In genomic region chr12:120497524-120498150, GRCh38 we compare ENCODE assay signal across 9 cellular contexts. TPM values are rescaled to one million over a fixed set of nuclear protein-coding genes. Genes with fewer than 3 reads are reported as not detected.
DNase-seq lines count a peak whose midpoint lies in the region; ATAC-seq, FAIRE-seq and TF ChIP-seq lines count a peak whose summit lies in the region.
"Had no signal": no experiment of that assay in that cellular context is flagged by ENCODE, and none has a peak within 500 bp of the region (broad histone marks: within the 10 kb centered on the region; RNA-seq: fewer than 3 reads in every experiment).

No MANE protein-coding gene starts in this region.

- peaks cover 0 to 16% of the 10 kb centered on the region in 2 experiments for H3K36me3 ChIP-seq in keratinocyte (ENCODE audit: control insufficient read depth in 2 of 2, extremely low read depth in 1 of 2, insufficient read depth in 2 of 2, low read length in 2 of 2)
- H3K36me3 ChIP-seq in thoracic aorta, result peaks cover 3% of the 10 kb centered on the region

- TF ChIP-seq CTCF in keratinocyte (optimal IDR thresholded peaks at IDR 0.05 in 1 of 3, IDR thresholded peaks at IDR 0.05 in 1 of 3, conservative IDR thresholded peaks at IDR 0.05 in 1 of 3; ENCODE audit: extremely low read depth in 1 of 3, insufficient read depth in 2 of 3, low read length in 3 of 3) (no peak), thoracic aorta (IDR thresholded peaks at IDR 0.05) (no peak)

- H3K9me3 ChIP-seq in keratinocyte (ENCODE audit: control insufficient read depth, low read depth, low read length) (no peaks in the 10 kb centered on the region), thoracic aorta (no peaks in the 10 kb centered on the region)

- H3K4me1 ChIP-seq in keratinocyte (ENCODE audit: control insufficient read depth, extremely low read depth, insufficient read depth, low read length) (peaks cover 12% of the 10 kb centered on the region), thoracic aorta (ENCODE audit: control insufficient read depth in 1 of 2, low read depth in 2 of 2) (peaks cover 6 to 30% of the 10 kb centered on the region in 2 donors)

- peaks cover 36% of the 10 kb centered on the region for H3K79me2 ChIP-seq in keratinocyte (ENCODE audit: control insufficient read depth, insufficient read depth, low read length)

- dilution Hi-C loops in keratinocyte (cut with MboI; ENCODE audit: extremely low pct_ligation_motif_present, low sequenced_read_pairs), result no loop called here

- peak overlapping the region; percentile 96 for H3K4me2 ChIP-seq in keratinocyte (ENCODE audit: control insufficient read depth, extremely low read depth, insufficient read depth, low read depth, low read length)

- H3K4me1 Mint-ChIP-seq in activated CD8-positive, alpha-beta memory T cell treated with anti-CD3 and anti-CD28 coated beads, Interleukin-2, amount 10 ng/mL, durations not matched to agents 7 days and 5 days, result peaks cover 30% of the 10 kb centered on the region

- peak overlapping the region; percentile 85 for H3K9ac ChIP-seq in keratinocyte (ENCODE audit: control insufficient read depth, extremely low read depth, insufficient read depth, low read length)

- intact Hi-C loops in left colon (cut with DNase I, micrococcal nuclease), result no loop called here

- H3K27me3 Mint-ChIP-seq in activated CD8-positive, alpha-beta memory T cell treated with anti-CD3 and anti-CD28 coated beads, Interleukin-2, amount 10 ng/mL, durations not matched to agents 7 days and 5 days, result no peaks in the 10 kb centered on the region

- H3K27ac ChIP-seq in angular gyrus (ENCODE audit: low read depth, low read length) (peak overlapping the region; percentile 79), keratinocyte (ENCODE audit: control insufficient read depth, insufficient read depth, low read length) (no peak overlapping the region), thoracic aorta (peak overlapping the region; percentile 74 to 93)

- H3K9me1 ChIP-seq in keratinocyte (ENCODE audit: control insufficient read depth, extremely low read depth, insufficient read depth, low read length), result no peaks in the 10 kb centered on the region

- peaks cover 19% of the 10 kb centered on the region for H4K20me1 ChIP-seq in keratinocyte (ENCODE audit: control insufficient read depth, extremely low read depth, insufficient read depth, low read length)

- H3K4me3 ChIP-seq in keratinocyte (ENCODE audit: control insufficient read depth in 2 of 3, extremely low read depth in 1 of 3, insufficient read depth in 2 of 3, low read depth in 1 of 3, low read length in 3 of 3) (peak overlapping the region; percentile 86 to 99 (median 97)), thoracic aorta (peak overlapping the region; percentile 90)

- H3K27me3 ChIP-seq in keratinocyte (ENCODE audit: control insufficient read depth, extremely low read depth, insufficient read depth, low read length) (no peaks in the 10 kb centered on the region), thoracic aorta (replicated peaks; ENCODE audit: insufficient read depth) (no peaks in the 10 kb centered on the region)

- no peak for FAIRE-seq in keratinocyte (lab: Jason Lieb, UNC)
- FAIRE-seq in RCC 7860 (lab: Jason Lieb, UNC), result no peak
- FAIRE-seq: HTR-8/SVneo had no signal

- H3K4me3 Mint-ChIP-seq in activated CD8-positive, alpha-beta memory T cell treated with anti-CD3 and anti-CD28 coated beads, Interleukin-2, amount 10 ng/mL, durations not matched to agents 7 days and 5 days, result peak overlapping the region; percentile 84

- no peak for DNase-seq in activated CD8-positive, alpha-beta memory T cell treated with anti-CD3 and anti-CD28 coated beads, Interleukin-2, amount 10 ng/mL, durations not matched to agents 7 days and 5 days
- no peak for DNase-seq in activated CD8-positive, alpha-beta memory T cell treated with anti-CD3 and anti-CD28 coated beads, Interleukin-2, amount 50 U/mL, for 4 hours
- DNase-seq in keratinocyte (ENCODE audit: low read depth, low spot score) (no peak), thoracic aorta (ENCODE audit: low spot score) (no peak), RCC 7860 (ENCODE audit: low spot score) (no peak), amniotic stem cell (lab: John Stamatoyannopoulos, UW) (no peak), left colon (no peak)

- CTCF ChIA-PET in activated CD8-positive, alpha-beta memory T cell treated with anti-CD3 and anti-CD28 coated beads, Interleukin-2, amount 10 ng/mL, durations not matched to agents 7 days and 5 days (lab: Charles Lee), result interaction anchor here (0.6 to 5.3 kb wide), 8 partner anchors 10 to 527 kb away, joined by 3 to 29 read pairs (median 4); partner anchors contain the start of genes COX6A1 and SRSF9

- peak overlapping the region; percentile 72 for H3K27ac Mint-ChIP-seq in activated CD8-positive, alpha-beta memory T cell treated with anti-CD3 and anti-CD28 coated beads, Interleukin-2, amount 10 ng/mL, durations not matched to agents 7 days and 5 days

- H3K9me3 Mint-ChIP-seq in activated CD8-positive, alpha-beta memory T cell treated with anti-CD3 and anti-CD28 coated beads, Interleukin-2, amount 10 ng/mL, durations not matched to agents 7 days and 5 days (ENCODE audit: low read depth), result no peaks in the 10 kb centered on the region

- no peak for ATAC-seq in activated CD8-positive, alpha-beta memory T cell treated with anti-CD3 and anti-CD28 coated beads, Interleukin-2, amount 10 ng/mL, durations not matched to agents 7 days and 5 days
- ATAC-seq in thoracic aorta (ENCODE audit: insufficient number of reproducible peaks, low FRiP score, low read depth) (no peak), left colon (no peak)

- no peak overlapping the region for H2AFZ ChIP-seq in keratinocyte (ENCODE audit: control insufficient read depth, low read length)

- H3K36me3 Mint-ChIP-seq in activated CD8-positive, alpha-beta memory T cell treated with anti-CD3 and anti-CD28 coated beads, Interleukin-2, amount 10 ng/mL, durations not matched to agents 7 days and 5 days, result peaks cover 18% of the 10 kb centered on the region

RNA-seq across cellular contexts. Expression of gene DYNLL1, which starts 1.7 kb away (rescaled TPM):
- total RNA-seq in activated CD8-positive, alpha-beta memory T cell treated with anti-CD3 and anti-CD28 coated beads, Interleukin-2, amount 10 ng/mL, durations not matched to agents 7 days and 5 days, result 100 to 1,000 TPM; 190 to 264 TPM
- 636 to 744 TPM (median 716 TPM) in 3 replicates for polyA plus RNA-seq in keratinocyte
- 930 TPM for polyA plus RNA-seq in keratinocyte (2011; ENCODE audit: low read depth)
- polyA plus RNA-seq in keratinocyte (2011; cell fraction: cytosol; rRNA removed), result 714 and 1,036 TPM in 2 replicates
- 242 and 323 TPM in 2 replicates for polyA plus RNA-seq in keratinocyte (2011; cell fraction: nucleus; rRNA removed)
- polyA plus RNA-seq in keratinocyte (2012; ENCODE audit: low replicate concordance), result 789 and 1,036 TPM in 2 replicates
- 151 to 237 TPM (median 177 TPM) in 3 replicates for polyA minus RNA-seq in keratinocyte
- polyA minus RNA-seq in keratinocyte (2011; cell fraction: cytosol; rRNA and poly(A)+ RNA removed), result 253 TPM
- 42.6 and 45.2 TPM in 2 replicates for polyA minus RNA-seq in keratinocyte (2011; cell fraction: nucleus; rRNA and poly(A)+ RNA removed)
- total RNA-seq in thoracic aorta (100 to 1,000 TPM; 167 to 199 TPM), left colon (100 to 1,000 TPM; 338 to 371 TPM)

RNA-seq across cellular contexts. Expression of gene SRSF9, which starts 28.1 kb away (rescaled TPM):
- 100 to 1,000 TPM; 195 to 240 TPM for total RNA-seq in activated CD8-positive, alpha-beta memory T cell treated with anti-CD3 and anti-CD28 coated beads, Interleukin-2, amount 10 ng/mL, durations not matched to agents 7 days and 5 days
- polyA plus RNA-seq in keratinocyte, result 108 to 175 TPM (median 159 TPM) in 3 replicates
- polyA plus RNA-seq in keratinocyte (2011; ENCODE audit: low read depth), result 143 TPM
- polyA plus RNA-seq in keratinocyte (2011; cell fraction: cytosol; rRNA removed), result 131 and 134 TPM in 2 replicates
- 91.1 and 124 TPM in 2 replicates for polyA plus RNA-seq in keratinocyte (2011; cell fraction: nucleus; rRNA removed)
- polyA plus RNA-seq in keratinocyte (2012; ENCODE audit: low replicate concordance), result 145 and 189 TPM in 2 replicates
- 41.8 to 67.7 TPM (median 43.1 TPM) in 3 replicates for polyA minus RNA-seq in keratinocyte
- 142 TPM for polyA minus RNA-seq in keratinocyte (2011; cell fraction: cytosol; rRNA and poly(A)+ RNA removed)
- 18.4 and 23.5 TPM in 2 replicates for polyA minus RNA-seq in keratinocyte (2011; cell fraction: nucleus; rRNA and poly(A)+ RNA removed)
- 10 to 100 TPM; 41.0 to 83.5 TPM for total RNA-seq in thoracic aorta
- total RNA-seq in left colon, result 100 to 1,000 TPM; 135 to 143 TPM

RNA-seq across cellular contexts. Expression of gene COQ5, which starts 31.3 kb away (rescaled TPM):
- 10 to 100 TPM; 26.4 to 34.0 TPM for total RNA-seq in activated CD8-positive, alpha-beta memory T cell treated with anti-CD3 and anti-CD28 coated beads, Interleukin-2, amount 10 ng/mL, durations not matched to agents 7 days and 5 days
- polyA plus RNA-seq in keratinocyte, result 23.9 to 38.7 TPM (median 27.9 TPM) in 3 replicates
- polyA plus RNA-seq in keratinocyte (2011; ENCODE audit: low read depth), result 27.6 TPM
- polyA plus RNA-seq in keratinocyte (2011; cell fraction: cytosol; rRNA removed), result 21.2 and 34.8 TPM in 2 replicates
- polyA plus RNA-seq in keratinocyte (2011; cell fraction: nucleus; rRNA removed), result 17.6 and 21.7 TPM in 2 replicates
- 25.6 and 25.7 TPM in 2 replicates for polyA plus RNA-seq in keratinocyte (2012; ENCODE audit: low replicate concordance)
- polyA minus RNA-seq in keratinocyte, result 10.5 to 16.7 TPM (median 10.8 TPM) in 3 replicates
- polyA minus RNA-seq in keratinocyte (2011; cell fraction: cytosol; rRNA and poly(A)+ RNA removed), result 12.9 TPM
- polyA minus RNA-seq in keratinocyte (2011; cell fraction: nucleus; rRNA and poly(A)+ RNA removed), result 10.1 and 10.9 TPM in 2 replicates
- total RNA-seq in thoracic aorta (10 to 100 TPM; 16.5 to 38.0 TPM), left colon (10 to 100 TPM; 31.2 to 35.1 TPM)

RNA-seq across cellular contexts. Expression of gene RNF10, which starts 36.5 kb away (rescaled TPM):
- 100 to 1,000 TPM; 209 to 217 TPM for total RNA-seq in activated CD8-positive, alpha-beta memory T cell treated with anti-CD3 and anti-CD28 coated beads, Interleukin-2, amount 10 ng/mL, durations not matched to agents 7 days and 5 days
- polyA plus RNA-seq in keratinocyte, result 55.3 to 160 TPM (median 60.3 TPM) in 3 replicates
- 117 TPM for polyA plus RNA-seq in keratinocyte (2011; ENCODE audit: low read depth)
- 111 and 126 TPM in 2 replicates for polyA plus RNA-seq in keratinocyte (2011; cell fraction: cytosol; rRNA removed)
- 127 and 134 TPM in 2 replicates for polyA plus RNA-seq in keratinocyte (2011; cell fraction: nucleus; rRNA removed)
- polyA plus RNA-seq in keratinocyte (2012; ENCODE audit: low replicate concordance), result 146 and 149 TPM in 2 replicates
- polyA minus RNA-seq in keratinocyte, result 160 to 215 TPM (median 165 TPM) in 3 replicates
- polyA minus RNA-seq in keratinocyte (2011; cell fraction: cytosol; rRNA and poly(A)+ RNA removed), result 150 TPM
- polyA minus RNA-seq in keratinocyte (2011; cell fraction: nucleus; rRNA and poly(A)+ RNA removed), result 58.6 and 87.3 TPM in 2 replicates
- total RNA-seq in thoracic aorta (100 to 1,000 TPM in 1 of 2 donors, 10 to 100 TPM in 1; 98.0 to 165 TPM), left colon (100 to 1,000 TPM; 211 to 223 TPM)

RNA-seq across cellular contexts. Expression of gene GATC, which starts 51.4 kb away (rescaled TPM):
- 10 to 100 TPM; 25.3 to 32.7 TPM for total RNA-seq in activated CD8-positive, alpha-beta memory T cell treated with anti-CD3 and anti-CD28 coated beads, Interleukin-2, amount 10 ng/mL, durations not matched to agents 7 days and 5 days
- 14.7 to 22.4 TPM (median 19.2 TPM) in 3 replicates for polyA plus RNA-seq in keratinocyte
- 10.1 TPM for polyA plus RNA-seq in keratinocyte (2011; ENCODE audit: low read depth)
- polyA plus RNA-seq in keratinocyte (2011; cell fraction: cytosol; rRNA removed), result 14.1 and 22.7 TPM in 2 replicates
- 14.3 and 19.4 TPM in 2 replicates for polyA plus RNA-seq in keratinocyte (2011; cell fraction: nucleus; rRNA removed)
- polyA plus RNA-seq in keratinocyte (2012; ENCODE audit: low replicate concordance), result 10.9 and 12.7 TPM in 2 replicates
- 12.0 to 41.1 TPM (median 14.0 TPM) in 3 replicates for polyA minus RNA-seq in keratinocyte
- 10.4 TPM for polyA minus RNA-seq in keratinocyte (2011; cell fraction: cytosol; rRNA and poly(A)+ RNA removed)
- 5.2 and 14.7 TPM in 2 replicates for polyA minus RNA-seq in keratinocyte (2011; cell fraction: nucleus; rRNA and poly(A)+ RNA removed)
- total RNA-seq in thoracic aorta (10 to 100 TPM; 16.9 to 17.7 TPM), left colon (10 to 100 TPM; 18.9 to 32.7 TPM)
